Comparison of ENCODE assay signal across 13 cellular contexts in genomic region chr1:23854568-23854967, GRCh38. TPM values are rescaled to one million over a fixed set of nuclear protein-coding genes. Genes with fewer than 3 reads are reported as not detected.
DNase-seq lines count a peak whose midpoint lies in the region; ATAC-seq and TF ChIP-seq lines count a peak whose summit lies in the region.
"Had no signal": no experiment of that assay in that cellular context is flagged by ENCODE, and none has a peak within 500 bp of the region (broad histone marks: within the 10 kb centered on the region; RNA-seq: fewer than 3 reads in every experiment).

No MANE protein-coding gene starts in this region.

- H3K4me2 ChIP-seq in SK-N-SH = no peak overlapping the region
- H3K4me2 ChIP-seq: BLaER1 had no signal

- H3K4me1 ChIP-seq in SK-N-SH (ENCODE audit: control insufficient read depth in 1 of 2, insufficient read depth in 2 of 2, low read depth in 1 of 2, low read length in 1 of 2) (no peaks in the 10 kb centered on the region), mucosa of descending colon (ENCODE audit: low read depth) (no peaks in the 10 kb centered on the region)
- H3K4me1 ChIP-seq: BLaER1 had no signal

- H4K20me1 ChIP-seq in SK-N-SH (ENCODE audit: insufficient read depth) = no peaks in the 10 kb centered on the region
- H4K20me1 ChIP-seq: BLaER1 had no signal

- H3K36me3 ChIP-seq in SK-N-SH (replicated peaks in 1 of 2; ENCODE audit: control insufficient read depth in 1 of 2, insufficient read depth in 2 of 2, low read length in 1 of 2) = peaks cover 0 to 8% of the 10 kb centered on the region in 2 experiments
- peaks cover 9% of the 10 kb centered on the region for H3K36me3 ChIP-seq in WERI-Rb-1
- no peaks in the 10 kb centered on the region for H3K36me3 ChIP-seq in mucosa of descending colon (ENCODE audit: low read depth)

- no peak overlapping the region for H3K9ac ChIP-seq in SK-N-SH
- H3K9ac ChIP-seq: BLaER1 had no signal

- no peak for ATAC-seq in SK-N-SH treated with all-trans-retinoic acid at 6 μM for 48 hours
- ATAC-seq in mucosa of descending colon = no peak
- ATAC-seq: activated naive CD4-positive, alpha-beta T cell treated with anti-CD3 and anti-CD28 coated beads, Interleukin-2, amount 50 U/mL, for 72 hours; WTC11 had no signal

- no peaks in the 10 kb centered on the region for H3K79me2 ChIP-seq in SK-N-SH (ENCODE audit: insufficient read depth)

- no peaks in the 10 kb centered on the region for H3K9me2 ChIP-seq in SK-N-SH

- intact Hi-C loops in mucosa of descending colon (cut with DNase I, micrococcal nuclease) = no loop called here

- POLR2A ChIA-PET in SK-N-SH (lab: Yijun Ruan, JAX) = no interaction called here

- 11% methylated on average over 2 of the region's 2 CpGs for WGBS in SK-N-SH (ENCODE audit: low lambda C conversion rate)

- TF ChIP-seq CTCF in SK-N-SH (IDR thresholded peaks at IDR 0.05) (peak; percentile 25), HFF-Myc (IDR thresholded peaks at IDR 0.05; ENCODE audit: low read depth, low read length, missing control alignments) (peak; percentile 40), WERI-Rb-1 (IDR thresholded peaks at IDR 0.05; ENCODE audit: low read depth, low read length) (peak; percentile 39), mucosa of descending colon (IDR thresholded peaks at IDR 0.05) (no peak)

- H3K27ac ChIP-seq in SK-N-SH (ENCODE audit: low read depth in 2 of 2, low read length in 1 of 2) = no peak overlapping the region
- H3K27ac ChIP-seq in WERI-Rb-1 = no peak overlapping the region
- H3K27ac ChIP-seq: BLaER1, esophagus muscularis mucosa had no signal

- TF ChIP-seq RAD21 in SK-N-SH (IDR thresholded peaks at IDR 0.05; ENCODE audit: low read length) = peak; percentile 49

- H2AFZ ChIP-seq in SK-N-SH (ENCODE audit: low read depth) = no peak overlapping the region

- CTCF ChIA-PET in SK-N-SH (lab: Yijun Ruan, JAX) = interaction anchor here (1.0 to 1.5 kb wide), 3 partner anchors 16 to 83 kb away, joined by 3 read pairs; no protein-coding TSS in a partner anchor

- H3K9me3 ChIP-seq in SK-N-SH = no peaks in the 10 kb centered on the region
- H3K9me3 ChIP-seq in WERI-Rb-1 (ENCODE audit: severe bottlenecking) = no peaks in the 10 kb centered on the region
- H3K9me3 ChIP-seq in mucosa of descending colon = no peaks in the 10 kb centered on the region
- H3K9me3 ChIP-seq: BLaER1, esophagus muscularis mucosa had no signal

- H3K4me3 ChIP-seq in SK-N-SH (ENCODE audit: low read depth in 2 of 2, low read length in 1 of 2) (no peak overlapping the region), HFF-Myc (replicated peaks; ENCODE audit: low read depth, low read length) (no peak overlapping the region), WERI-Rb-1 (ENCODE audit: low read depth, low read length) (no peak overlapping the region), mucosa of descending colon (no peak overlapping the region)
- H3K4me3 ChIP-seq: BLaER1, esophagus muscularis mucosa had no signal

- DNase-seq in SK-N-SH = peak; percentile 32
- no peak for DNase-seq in HFF-Myc (ENCODE audit: extremely low read depth, low read depth)
- peak; percentile 18 for DNase-seq in WERI-Rb-1
- peak; percentile 34 to 56 for DNase-seq in lung microvascular endothelial cell (ENCODE audit: low read depth in 2 of 2)
- DNase-seq in NCI-H345 (lab: John Stamatoyannopoulos, UW) = no peak
- no peak for DNase-seq in hippocampal formation (lab: John Stamatoyannopoulos, UW)
- DNase-seq in mucosa of descending colon = no peak
- DNase-seq: NCI-H226 had no signal

- TF ChIP-seq EP300 in SK-N-SH (IDR thresholded peaks at IDR 0.05; ENCODE audit: borderline replicate concordance in 1 of 2, low read depth in 1 of 2, low read length in 1 of 2) = no peak

- H3K27me3 ChIP-seq in SK-N-SH (ENCODE audit: insufficient read depth) (no peaks in the 10 kb centered on the region), WERI-Rb-1 (ENCODE audit: insufficient read depth, low read depth, severe bottlenecking) (no peaks in the 10 kb centered on the region)
- H3K27me3 ChIP-seq: BLaER1, esophagus muscularis mucosa had no signal

- H3F3A ChIP-seq in SK-N-SH (replicated peaks; ENCODE audit: insufficient read depth) = no peaks in the 10 kb centered on the region

TF ChIP-seq in SK-N-SH, 30 proteins besides CTCF, POLR2A, EP300 and RAD21 (continues in another document):
- TF ChIP-seq YY1 (IDR thresholded peaks at IDR 0.05; ENCODE audit: low read depth) (no peak), EZH2phosphoT487 (IDR thresholded peaks at IDR 0.05; ENCODE audit: borderline replicate concordance, low read depth) (no peak), MEF2A (IDR thresholded peaks at IDR 0.05; ENCODE audit: borderline replicate concordance, low read depth) (no peak), JUND (IDR thresholded peaks at IDR 0.05) (no peak), USF1 (IDR thresholded peaks at IDR 0.05; ENCODE audit: borderline replicate concordance, low read depth) (no peak), GATA2 (CRISPR knock-in tag; IDR thresholded peaks at IDR 0.05) (no peak), IRF3 (IDR thresholded peaks at IDR 0.05; ENCODE audit: low read depth, low read length) (no peak), FOXJ3 (CRISPR knock-in tag; IDR thresholded peaks at IDR 0.05) (no peak), RFX5 (IDR thresholded peaks at IDR 0.05; ENCODE audit: low read length) (no peak)

TF ChIP-seq in SK-N-SH treated with all-trans-retinoic acid at 6 μM for 48 hours, 23 proteins besides CTCF, POLR2A, EP300 and RAD21 (continues in another document):
- TF ChIP-seq TSHZ2 (CRISPR knock-in tag; IDR thresholded peaks at IDR 0.05) = no peak
- no peak for TF ChIP-seq SNAI2 (CRISPR knock-in tag; IDR thresholded peaks at IDR 0.05)
- TF ChIP-seq CSDC2 (CRISPR knock-in tag; IDR thresholded peaks at IDR 0.05) = no peak
- no peak for TF ChIP-seq ARNTL (CRISPR knock-in tag; IDR thresholded peaks at IDR 0.05; ENCODE audit: borderline replicate concordance, low read depth)
- TF ChIP-seq ZFP30 (CRISPR knock-in tag; IDR thresholded peaks at IDR 0.05) = no peak
- no peak for TF ChIP-seq ZNF70 (CRISPR knock-in tag; IDR thresholded peaks at IDR 0.05)
- no peak for TF ChIP-seq PATZ1 (CRISPR knock-in tag; IDR thresholded peaks at IDR 0.05; ENCODE audit: borderline replicate concordance)

RNA-seq across cellular contexts. Expression of gene FUCA1, which starts 13.5 kb away (rescaled TPM):
- 31.9 and 35.2 TPM in 2 replicates for polyA plus RNA-seq in SK-N-SH (2012; rRNA removed)
- polyA plus RNA-seq in SK-N-SH (2012; cell fraction: cytosol; rRNA removed) = 40.6 and 41.0 TPM in 2 replicates
- 16.1 and 29.8 TPM in 2 replicates for polyA plus RNA-seq in SK-N-SH (2012; cell fraction: nucleus; rRNA removed)
- total RNA-seq in lung microvascular endothelial cell (9.4 and 11.7 TPM in 2 replicates), mucosa of descending colon (100 to 1,000 TPM in 2 of 3 donors, 10 to 100 TPM in 1; 82.2 to 171 (median 159) TPM)

RNA-seq across cellular contexts. Expression of gene HMGCL, which starts 29.3 kb away (rescaled TPM):
- 28.2 and 36.5 TPM in 2 replicates for polyA plus RNA-seq in SK-N-SH (2012; rRNA removed)
- 23.6 and 33.6 TPM in 2 replicates for polyA plus RNA-seq in SK-N-SH (2012; cell fraction: cytosol; rRNA removed)
- polyA plus RNA-seq in SK-N-SH (2012; cell fraction: nucleus; rRNA removed) = 30.5 and 34.3 TPM in 2 replicates
- total RNA-seq in lung microvascular endothelial cell (37.3 and 40.7 TPM in 2 replicates), mucosa of descending colon (10 to 100 TPM; 45.2 to 83.4 (median 62.6) TPM)

RNA-seq across cellular contexts. Expression of gene GALE, which starts 54.0 kb away (rescaled TPM):
- polyA plus RNA-seq in SK-N-SH (2012; rRNA removed) = 71.7 and 76.0 TPM in 2 replicates
- 35.8 and 54.2 TPM in 2 replicates for polyA plus RNA-seq in SK-N-SH (2012; cell fraction: cytosol; rRNA removed)
- polyA plus RNA-seq in SK-N-SH (2012; cell fraction: nucleus; rRNA removed) = 98.6 and 102 TPM in 2 replicates
- 16.7 and 19.6 TPM in 2 replicates for total RNA-seq in lung microvascular endothelial cell
- 100 to 1,000 TPM in 2 of 3 donors, 10 to 100 TPM in 1; 55.7 to 156 (median 127) TPM for total RNA-seq in mucosa of descending colon

RNA-seq across cellular contexts. Expression of gene CNR2, which starts 58.6 kb away (rescaled TPM):
- not detected in 2 replicates for polyA plus RNA-seq in SK-N-SH (2012; rRNA removed)
- not detected in 2 replicates for polyA plus RNA-seq in SK-N-SH (2012; cell fraction: cytosol; rRNA removed)
- 0.01 TPM in 1 of 2 replicates, not detected in the other for polyA plus RNA-seq in SK-N-SH (2012; cell fraction: nucleus; rRNA removed)
- not detected in 2 replicates for total RNA-seq in lung microvascular endothelial cell
- under 1 TPM; 0.06 to 0.19 (median 0.17) TPM for total RNA-seq in mucosa of descending colon
- total RNA-seq: WTC11 had no signal

Comparison
In these comparisons a context has a peak if more than half of its experiments do, and no peak if none do; other contexts are left out.
1. DNase-seq: peak in SK-N-SH (single experiment), WERI-Rb-1 (single experiment) and lung microvascular endothelial cell (2 of 2); none in HFF-Myc (single experiment), NCI-H345 (single experiment), hippocampal formation (0 of 2) and mucosa of descending colon (0 of 3).